18 cellular contexts compared by ENCODE assay signal in the genomic region with DNA sequence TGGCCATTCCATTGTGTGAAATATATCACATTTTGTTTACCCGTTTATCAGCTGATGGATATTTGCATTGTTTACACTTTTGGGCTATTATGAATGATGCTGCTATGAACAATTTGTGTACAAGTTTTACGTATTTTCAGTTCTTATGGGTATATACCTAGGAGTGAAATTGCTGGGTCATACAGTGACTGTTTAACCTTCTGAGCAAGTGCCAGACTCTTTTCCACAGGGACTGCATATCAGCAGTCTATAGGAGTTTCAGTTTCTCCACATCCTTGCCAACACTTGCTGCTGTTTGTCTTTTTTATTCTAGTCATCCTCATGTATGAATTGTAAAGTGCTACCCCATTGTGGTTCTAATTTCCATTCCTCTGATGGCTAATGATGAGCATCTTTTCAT.
DNase-seq lines count a peak whose midpoint lies in the region; ATAC-seq, FAIRE-seq and TF ChIP-seq lines count a peak whose summit lies in the region.
"Had no signal": no experiment of that assay in that cellular context is flagged by ENCODE, and none has a peak within 500 bp of the region (broad histone marks: within the 10 kb centered on the region; RNA-seq: fewer than 3 reads in every experiment).

No MANE protein-coding gene starts in this region.

- H3K4me3 Mint-ChIP-seq in activated T-helper 17 cell treated with anti-CD3 and anti-CD28 coated beads, Interleukin-2, amount 50 U/mL, for 72 hours = no peak overlapping the region
- no peak overlapping the region for H3K4me3 Mint-ChIP-seq in activated naive CD8-positive, alpha-beta T cell treated with anti-CD3 and anti-CD28 coated beads for 36 hours
- H3K4me3 Mint-ChIP-seq: B cell; CD4-positive, CD25-positive, alpha-beta regulatory T cell; CD8-positive, alpha-beta T cell had no signal

- intact Hi-C loops in transverse colon (cut with DNase I; ENCODE audit: low total_unique reads) = loop anchor here (10.0 kb wide), 1 partner anchor 122 kb away; a partner anchor contains a TSS

- H3K36me3 ChIP-seq in ACC112 (ENCODE audit: insufficient read depth, low read length) = no peaks in the 10 kb centered on the region
- H3K36me3 ChIP-seq in transverse colon = no peaks in the 10 kb centered on the region

- 83 to 100% methylated on average over 1 to 2 of the region's 2 CpGs for WGBS in transverse colon (ENCODE audit: low coverage in 1 of 2), 2 donors

- no peak for TF ChIP-seq CTCF in transverse colon (IDR thresholded peaks at IDR 0.05)

- no peak for DNase-seq in GM12892 (ENCODE audit: insufficient read length)
- DNase-seq in transverse colon = no peak
- no peak for DNase-seq in activated naive CD8-positive, alpha-beta T cell treated with anti-CD3 and anti-CD28 coated beads for 36 hours
- DNase-seq: Caco-2; CD4-positive, CD25-positive, alpha-beta regulatory T cell; CD8-positive, alpha-beta T cell; DMS153; DND-41; H7; HCEC 1CT had no signal

- H3K4me3 ChIP-seq in ACC112 (ENCODE audit: low read depth, low read length) = no peak overlapping the region
- no peak overlapping the region for H3K4me3 ChIP-seq in transverse colon
- H3K4me3 ChIP-seq: BLaER1 had no signal

- H3K27ac ChIP-seq in ACC112 (ENCODE audit: low read depth, low read length) = peak overlapping the region; percentile 20; the same call in 1 of the 2 replicates
- peak overlapping the region in 3 of 4 donors; percentile 56 to 68 (median 63) for H3K27ac ChIP-seq in transverse colon
- H3K27ac ChIP-seq: BLaER1, C4-2B had no signal

- H3K4me1 ChIP-seq in ACC112 (ENCODE audit: control insufficient read depth, insufficient read depth, low read length, unreplicated experiment) (peaks cover 28% of the 10 kb centered on the region), transverse colon (peaks cover 0 to 24% (median 11%) of the 10 kb centered on the region in 4 donors)
- H3K4me1 ChIP-seq: BLaER1 had no signal

- in situ Hi-C loops in transverse colon (cut with MboI; ENCODE audit: low pct_ligation_motif_present in 1 of 4, low pct_unique_long_range_greater_than_20kb in 1 of 4, low sequenced_read_pairs in 3 of 4) = loop anchor here in 2 of 4 donors (10.0 kb wide), 1 partner anchor 132 kb away; no protein-coding TSS in a partner anchor

- H3K36me3 Mint-ChIP-seq in activated T-helper 17 cell treated with anti-CD3 and anti-CD28 coated beads, Interleukin-2, amount 50 U/mL, for 72 hours (ENCODE audit: low read depth) = peaks cover 30% of the 10 kb centered on the region
- peaks cover 2% of the 10 kb centered on the region for H3K36me3 Mint-ChIP-seq in activated naive CD8-positive, alpha-beta T cell treated with anti-CD3 and anti-CD28 coated beads for 36 hours

- TF ChIP-seq POLR2A in GM12892 (IDR thresholded peaks at IDR 0.05; ENCODE audit: low read depth, low read length) (no peak), transverse colon (IDR thresholded peaks at IDR 0.05) (no peak)

- FAIRE-seq in GM12892 (lab: Jason Lieb, UNC) = peak; percentile 30
- FAIRE-seq: G401.6, H1 had no signal

- H2AFZ ChIP-seq in ACC112 (ENCODE audit: low read length, unreplicated experiment) = no peak overlapping the region

- no peaks in the 10 kb centered on the region for H3K9me3 Mint-ChIP-seq in activated T-helper 17 cell treated with anti-CD3 and anti-CD28 coated beads, Interleukin-2, amount 50 U/mL, for 72 hours
- H3K9me3 Mint-ChIP-seq in activated naive CD8-positive, alpha-beta T cell treated with anti-CD3 and anti-CD28 coated beads for 36 hours = no peaks in the 10 kb centered on the region
- H3K9me3 Mint-ChIP-seq: CD4-positive, CD25-positive, alpha-beta regulatory T cell; CD8-positive, alpha-beta T cell had no signal

- H3K27me3 Mint-ChIP-seq in activated T-helper 17 cell treated with anti-CD3 and anti-CD28 coated beads, Interleukin-2, amount 50 U/mL, for 72 hours = no peaks in the 10 kb centered on the region
- H3K27me3 Mint-ChIP-seq in activated naive CD8-positive, alpha-beta T cell treated with anti-CD3 and anti-CD28 coated beads for 36 hours = no peaks in the 10 kb centered on the region
- H3K27me3 Mint-ChIP-seq: B cell; CD4-positive, CD25-positive, alpha-beta regulatory T cell had no signal

- H3K4me1 Mint-ChIP-seq in activated T-helper 17 cell treated with anti-CD3 and anti-CD28 coated beads, Interleukin-2, amount 50 U/mL, for 72 hours = peaks cover 11% of the 10 kb centered on the region
- peaks cover 11% of the 10 kb centered on the region for H3K4me1 Mint-ChIP-seq in activated naive CD8-positive, alpha-beta T cell treated with anti-CD3 and anti-CD28 coated beads for 36 hours

- ATAC-seq in activated T-helper 17 cell treated with anti-CD3 and anti-CD28 coated beads, Interleukin-2, amount 50 U/mL, for 72 hours (replicated peaks) = peak; percentile 59
- ATAC-seq in GM21447 (IDR thresholded peaks at IDR 0.05; ENCODE audit: unreplicated experiment) = no peak
- ATAC-seq: CD8-positive, alpha-beta T cell had no signal

- H3K79me2 ChIP-seq in ACC112 (ENCODE audit: control insufficient read depth, insufficient read depth, low read length, unreplicated experiment) = no peaks in the 10 kb centered on the region

- H3K27ac Mint-ChIP-seq in activated T-helper 17 cell treated with anti-CD3 and anti-CD28 coated beads, Interleukin-2, amount 50 U/mL, for 72 hours = no peak overlapping the region
- H3K27ac Mint-ChIP-seq in activated naive CD8-positive, alpha-beta T cell treated with anti-CD3 and anti-CD28 coated beads for 36 hours = no peak overlapping the region
- H3K27ac Mint-ChIP-seq: B cell; CD8-positive, alpha-beta T cell had no signal

- no peak for TF ChIP-seq EP300 in transverse colon (IDR thresholded peaks at IDR 0.05; ENCODE audit: low read depth)

- H3K9me3 ChIP-seq in transverse colon = no peaks in the 10 kb centered on the region
- H3K9me3 ChIP-seq: BLaER1, Caco-2 had no signal

- no peaks in the 10 kb centered on the region for H3K27me3 ChIP-seq in ACC112 (ENCODE audit: insufficient read depth, low read length)
- H3K27me3 ChIP-seq in transverse colon = no peaks in the 10 kb centered on the region
- H3K27me3 ChIP-seq: BLaER1 had no signal
